24 cellular contexts compared by ENCODE assay signal in the genomic region with DNA sequence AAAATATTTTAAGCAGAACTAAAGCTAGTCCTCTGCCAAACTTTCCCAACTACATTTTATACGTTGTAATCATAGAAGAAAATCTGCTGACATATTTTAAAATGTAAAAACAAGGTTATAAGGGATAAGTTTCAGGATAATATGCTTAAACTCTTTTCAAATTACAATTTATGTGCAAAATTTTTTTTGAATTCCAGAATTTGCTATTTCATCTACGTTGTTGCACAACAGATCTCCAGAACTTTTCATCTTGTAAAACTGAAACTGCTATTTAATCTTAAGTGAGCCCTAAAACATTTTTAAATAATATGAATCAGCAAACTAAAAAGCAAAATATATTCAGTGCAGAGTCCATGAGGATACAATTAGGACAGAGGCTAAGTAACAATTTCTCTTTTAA. TPM values are rescaled to one million over a fixed set of nuclear protein-coding genes. Genes with fewer than 3 reads are reported as not detected.
DNase-seq lines count a peak whose midpoint lies in the region; ATAC-seq, FAIRE-seq and TF ChIP-seq lines count a peak whose summit lies in the region.
"Had no signal": no experiment of that assay in that cellular context is flagged by ENCODE, and none has a peak within 500 bp of the region (broad histone marks: within the 10 kb centered on the region; RNA-seq: fewer than 3 reads in every experiment).

No MANE protein-coding gene starts in this region.

- peaks cover 78% of the 10 kb centered on the region for H3K4me1 ChIP-seq in Loucy (ENCODE audit: insufficient read depth, low read length, poor library complexity, severe bottlenecking)

- H3K9me3 Mint-ChIP-seq in CD14-positive monocyte = no peaks in the 10 kb centered on the region
- H3K9me3 Mint-ChIP-seq: activated CD8-positive, alpha-beta T cell treated with anti-CD3 and anti-CD28 coated beads for 36 hours; nephron; type B pancreatic cell had no signal

- peaks cover 10 to 22% of the 10 kb centered on the region in 2 donors for H3K36me3 Mint-ChIP-seq in CD14-positive monocyte

- peak; percentile 58 for ATAC-seq in omental fat pad (ENCODE audit: low FRiP score)
- no peak for ATAC-seq in GM21360 (IDR thresholded peaks at IDR 0.05; ENCODE audit: unreplicated experiment)
- ATAC-seq: activated CD8-positive, alpha-beta T cell treated with anti-CD3 and anti-CD28 coated beads for 36 hours; lower lobe of right lung; pancreas had no signal

- no peak for TF ChIP-seq CTCF in CD14-positive monocyte (IDR thresholded peaks at IDR 0.05)
- TF ChIP-seq CTCF in Loucy (conservative IDR thresholded peaks at IDR 0.05; ENCODE audit: low read length) = no peak
- no peak for TF ChIP-seq CTCF in omental fat pad (IDR thresholded peaks at IDR 0.05)

- H3K9me3 ChIP-seq in Loucy (ENCODE audit: insufficient read depth, low read depth, low read length) = no peaks in the 10 kb centered on the region
- H3K9me3 ChIP-seq: lower lobe of right lung, pancreas had no signal

- H3K4me1 Mint-ChIP-seq in CD14-positive monocyte = peaks cover 69% of the 10 kb centered on the region

- no peaks in the 10 kb centered on the region for H3K27me3 ChIP-seq in Loucy (ENCODE audit: insufficient read depth, low read length, poor library complexity, severe bottlenecking)
- H3K27me3 ChIP-seq: pancreas had no signal

- DNase-seq in CD14-positive monocyte (ENCODE audit: low spot score) (no peak), omental fat pad (ENCODE audit: low spot score) (no peak), NCI-H1105 (lab: John Stamatoyannopoulos, UW) (no peak), ACHN (no peak)
- DNase-seq in activated naive CD4-positive, alpha-beta T cell treated with Interleukin-2 at 50 U/mL for 16 hours = no peak
- DNase-seq: activated CD8-positive, alpha-beta T cell treated with anti-CD3 and anti-CD28 coated beads for 36 hours; caudate nucleus; EL; glutamatergic neuron; GOT3; lower lobe of right lung; NCI-H1417; NCI-H2081 treated with DMSO at 0.1 percent for 48 hours; NCI-H226; pancreas; RPMI8226; stimulated activated CD4-positive, alpha-beta T cell treated with anti-CD3 and anti-CD28 coated beads, Interleukin-2, amount 100 ng/mL, for 48 hours; T-helper 2 cell had no signal

- no peaks in the 10 kb centered on the region for H3K27me3 Mint-ChIP-seq in CD14-positive monocyte (ENCODE audit: low read depth in 3 of 3)
- H3K27me3 Mint-ChIP-seq: activated CD8-positive, alpha-beta T cell treated with anti-CD3 and anti-CD28 coated beads for 36 hours; activated naive CD8-positive, alpha-beta T cell; type B pancreatic cell had no signal

- in situ Hi-C loops in ACHN (cut with HindIII; ENCODE audit: low pct_ligation_motif_present, low pct_unique_long_range_greater_than_20kb, low sequenced_read_pairs) = no loop called here

- H3K27ac Mint-ChIP-seq in CD14-positive monocyte = peak overlapping the region in 5 of 7 donors; percentile 57 to 73 (median 62)
- H3K27ac Mint-ChIP-seq: activated CD8-positive, alpha-beta T cell treated with anti-CD3 and anti-CD28 coated beads for 36 hours; activated naive CD8-positive, alpha-beta T cell; nephron; type B pancreatic cell had no signal

- peak overlapping the region; percentile 54 for H3K9ac ChIP-seq in Loucy (ENCODE audit: low read depth, low read length, poor library complexity, severe bottlenecking)

- H3K4me3 ChIP-seq in Loucy (ENCODE audit: low read length, poor library complexity, severe bottlenecking) = peak overlapping the region; percentile 53
- H3K4me3 ChIP-seq: lower lobe of right lung, pancreas had no signal

- H3K36me3 ChIP-seq in Loucy (ENCODE audit: insufficient read depth, low read length) = no peaks in the 10 kb centered on the region
- H3K36me3 ChIP-seq: lower lobe of right lung, pancreas had no signal

- H3K4me3 Mint-ChIP-seq in CD14-positive monocyte = peak overlapping the region in 1 of 2 donors; percentile 39
- H3K4me3 Mint-ChIP-seq: activated CD8-positive, alpha-beta T cell treated with anti-CD3 and anti-CD28 coated beads for 36 hours; activated naive CD8-positive, alpha-beta T cell; nephron; type B pancreatic cell had no signal

- peaks cover 78% of the 10 kb centered on the region for H3K79me2 ChIP-seq in Loucy (ENCODE audit: insufficient read depth, low read length)

- H3F3A ChIP-seq in Loucy (ENCODE audit: low read depth) = peaks cover 13% of the 10 kb centered on the region; the same call in 1 of the 2 replicates

- peak overlapping the region; percentile 66 for H3K4me2 ChIP-seq in Loucy (ENCODE audit: low read depth, low read length, poor library complexity, severe bottlenecking)

- peak; percentile 63 for FAIRE-seq in endometrium (lab: Jason Lieb, UNC)

- no peak overlapping the region for H2AFZ ChIP-seq in Loucy (ENCODE audit: low read length)

- intact Hi-C loops in CD14-positive monocyte (cut with micrococcal nuclease) = no loop called here

- H4K20me1 ChIP-seq in Loucy (ENCODE audit: insufficient read depth, low read length, poor library complexity, severe bottlenecking) = peaks cover 17% of the 10 kb centered on the region

- no peaks in the 10 kb centered on the region for H3K9me2 ChIP-seq in Loucy (replicated peaks; ENCODE audit: low read depth, low read length)

RNA-seq across cellular contexts. Expression of gene EDEM3, which starts 5.9 kb away (rescaled TPM):
- 10 to 100 TPM; 18.0 to 21.9 TPM for polyA plus RNA-seq in CD14-positive monocyte
- 10 to 100 TPM; 33.5 to 72.5 (median 40.9) TPM for total RNA-seq in omental fat pad
